ENCODE assay signal across 23 cellular contexts in the genomic region with DNA sequence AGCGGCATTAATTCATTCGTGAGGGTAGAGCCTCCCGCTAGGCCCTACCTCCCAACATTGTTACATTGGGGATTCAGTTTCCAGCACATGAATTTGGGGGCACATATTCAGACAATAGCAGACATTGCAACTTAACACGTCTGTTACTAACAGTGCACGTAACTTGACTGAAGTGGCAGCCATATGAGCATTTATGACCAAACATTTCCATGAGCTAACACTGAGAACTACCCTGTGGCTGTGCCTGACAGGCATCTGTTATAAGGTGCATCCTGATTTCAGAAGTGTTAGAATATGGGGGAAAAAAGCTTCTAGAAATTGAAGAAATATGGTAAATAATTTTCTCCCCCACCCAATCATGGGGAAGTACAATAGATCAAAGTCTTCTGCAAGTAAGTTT. TPM values are rescaled to one million over a fixed set of nuclear protein-coding genes. Genes with fewer than 3 reads are reported as not detected.
A peak's percentile ranks its signal among the peaks of the same experiment; 100 is the strongest.
DNase-seq lines count a peak whose midpoint lies in the region; ATAC-seq lines count a peak whose summit lies in the region.
"Had no signal": no experiment of that assay in that cellular context is flagged by ENCODE, and none has a peak within 500 bp of the region (broad histone marks: within the 10 kb centered on the region; RNA-seq: fewer than 3 reads in every experiment).

No MANE protein-coding gene starts in this region.

- CTCF ChIA-PET in activated CD4-positive, alpha-beta T cell treated with anti-CD3 and anti-CD28 coated beads for 36 hours (lab: Charles Lee), result interaction anchor here (0.8 to 1.1 kb wide), 3 partner anchors 8 to 68 kb away, joined by 3 to 5 read pairs (median 4); no protein-coding TSS in a partner anchor

- H3K27me3 Mint-ChIP-seq in activated CD4-positive, alpha-beta T cell treated with anti-CD3 and anti-CD28 coated beads for 36 hours, result no peaks in the 10 kb centered on the region
- no peaks in the 10 kb centered on the region for H3K27me3 Mint-ChIP-seq in stimulated activated naive CD8-positive, alpha-beta T cell treated with anti-CD3 and anti-CD28 coated beads, Interleukin-15, amount 100 ng/mL, for 72 hours

- peak; percentile 78 for ATAC-seq in activated CD4-positive, alpha-beta T cell treated with anti-CD3 and anti-CD28 coated beads for 36 hours
- ATAC-seq in activated naive CD4-positive, alpha-beta T cell treated with anti-CD3 and anti-CD28 coated beads, Interleukin-2, amount 50 U/mL, for 72 hours, result peak; percentile 78 to 83
- peak; percentile 92 for ATAC-seq in stimulated activated naive CD8-positive, alpha-beta T cell treated with anti-CD3 and anti-CD28 coated beads, Interleukin-15, amount 100 ng/mL, for 72 hours
- ATAC-seq in HG03565 (IDR thresholded peaks at IDR 0.05; ENCODE audit: unreplicated experiment), result no peak
- ATAC-seq: upper lobe of right lung had no signal

- intact Hi-C loops in activated CD4-positive, alpha-beta T cell treated with anti-CD3 and anti-CD28 coated beads for 36 hours (cut with DNase I, micrococcal nuclease), result loop anchor here in 1 of 2 experiments (1.0 to 10.0 kb wide), 3 partner anchors 154 to 861 kb away; no protein-coding TSS in a partner anchor

- DNase-seq in activated CD4-positive, alpha-beta T cell treated with anti-CD3 and anti-CD28 coated beads for 36 hours, result peak; percentile 45
- DNase-seq in activated CD4-positive, alpha-beta T cell treated with anti-CD3 and anti-CD28 coated beads, Interleukin-2, amount 50 U/mL, for 4 hours, result no peak
- DNase-seq in stimulated activated CD4-positive, alpha-beta T cell treated with anti-CD3 and anti-CD28 coated beads, Interleukin-2, amount 100 ng/mL, for 4 hours (ENCODE audit: low read depth), result peak; percentile 26
- DNase-seq in stimulated activated CD4-positive, alpha-beta T cell treated with anti-CD3 and anti-CD28 coated beads, Interleukin-12 subunit alpha, Interleukin-12 subunit beta, amount 100 ng/mL, for 4 hours, result no peak
- DNase-seq in activated naive CD4-positive, alpha-beta T cell treated with anti-CD3 and anti-CD28 coated beads, Interleukin-2, amount 50 U/mL, for 72 hours (ENCODE audit: low spot score in 2 of 2), result no peak
- DNase-seq in stimulated activated naive CD8-positive, alpha-beta T cell treated with anti-CD3 and anti-CD28 coated beads, Interleukin-15, amount 100 ng/mL, for 72 hours, result peak; percentile 33 to 58
- DNase-seq in amygdala (lab: John Stamatoyannopoulos, UW), result no peak
- DNase-seq: 8988T, activated gamma-delta T cell treated with Interleukin-2 at 50 U/mL for 16 hours, cerebellar nuclear complex, DMS53, dorsolateral prefrontal cortex, GDM1, GOT3, left ventricle myocardium inferior, NCI-H1105, NCI-H2029, NCI-H345, NCI-H748 treated with DMSO at 0.1 percent for 48 hours, RPMI8226, upper lobe of right lung had no signal

- H3K4me3 Mint-ChIP-seq in activated CD4-positive, alpha-beta T cell treated with anti-CD3 and anti-CD28 coated beads for 36 hours, result peak overlapping the region; percentile 4
- peak overlapping the region; percentile 73 for H3K4me3 Mint-ChIP-seq in stimulated activated naive CD8-positive, alpha-beta T cell treated with anti-CD3 and anti-CD28 coated beads, Interleukin-15, amount 100 ng/mL, for 72 hours
- H3K4me3 Mint-ChIP-seq: nephron had no signal

- peaks cover 49% of the 10 kb centered on the region for H3K4me1 Mint-ChIP-seq in activated CD4-positive, alpha-beta T cell treated with anti-CD3 and anti-CD28 coated beads for 36 hours
- peaks cover 54% of the 10 kb centered on the region for H3K4me1 Mint-ChIP-seq in stimulated activated naive CD8-positive, alpha-beta T cell treated with anti-CD3 and anti-CD28 coated beads, Interleukin-15, amount 100 ng/mL, for 72 hours

- H3K36me3 Mint-ChIP-seq in activated CD4-positive, alpha-beta T cell treated with anti-CD3 and anti-CD28 coated beads for 36 hours (ENCODE audit: low read depth), result peaks cover 43% of the 10 kb centered on the region
- peaks cover 18 to 30% of the 10 kb centered on the region in 2 donors for H3K36me3 Mint-ChIP-seq in activated naive CD4-positive, alpha-beta T cell treated with anti-CD3 and anti-CD28 coated beads, Interleukin-2, amount 50 U/mL, for 72 hours

- peak overlapping the region; percentile 79 for H3K27ac Mint-ChIP-seq in activated CD4-positive, alpha-beta T cell treated with anti-CD3 and anti-CD28 coated beads for 36 hours
- H3K27ac Mint-ChIP-seq in activated naive CD4-positive, alpha-beta T cell treated with anti-CD3 and anti-CD28 coated beads, Interleukin-2, amount 50 U/mL, for 72 hours, result peak overlapping the region; percentile 49 to 69
- H3K27ac Mint-ChIP-seq in stimulated activated naive CD8-positive, alpha-beta T cell treated with anti-CD3 and anti-CD28 coated beads, Interleukin-15, amount 100 ng/mL, for 72 hours, result peak overlapping the region; percentile 74 to 94

- H3K9me3 Mint-ChIP-seq in activated CD4-positive, alpha-beta T cell treated with anti-CD3 and anti-CD28 coated beads for 36 hours (ENCODE audit: low read depth), result no peaks in the 10 kb centered on the region
- peaks cover 0 to 7% of the 10 kb centered on the region in 2 donors for H3K9me3 Mint-ChIP-seq in activated naive CD4-positive, alpha-beta T cell treated with anti-CD3 and anti-CD28 coated beads, Interleukin-2, amount 50 U/mL, for 72 hours
- peaks cover 0 to 7% of the 10 kb centered on the region in 2 donors for H3K9me3 Mint-ChIP-seq in stimulated activated naive CD8-positive, alpha-beta T cell treated with anti-CD3 and anti-CD28 coated beads, Interleukin-15, amount 100 ng/mL, for 72 hours
- H3K9me3 Mint-ChIP-seq: nephron had no signal

- POLR2A ChIA-PET in activated CD4-positive, alpha-beta T cell treated with anti-CD3 and anti-CD28 coated beads for 36 hours (lab: Charles Lee), result no interaction called here

RNA-seq across cellular contexts. Expression of gene MALT1, which starts 24.5 kb away (rescaled TPM):
- total RNA-seq in activated CD4-positive, alpha-beta T cell treated with anti-CD3 and anti-CD28 coated beads for 36 hours, result 10 to 100 TPM; 39.3 to 40.5 TPM
- 10 to 100 TPM; 34.0 to 70.8 TPM for total RNA-seq in activated naive CD4-positive, alpha-beta T cell treated with anti-CD3 and anti-CD28 coated beads, Interleukin-2, amount 50 U/mL, for 72 hours

Comparison
In these comparisons a context has a peak if more than half of its experiments do, and no peak if none do; other contexts are left out.
1. DNase-seq: peak in activated CD4-positive, alpha-beta T cell treated with anti-CD3 and anti-CD28 coated beads for 36 hours (single experiment), stimulated activated CD4-positive, alpha-beta T cell treated with anti-CD3 and anti-CD28 coated beads, Interleukin-2, amount 100 ng/mL, for 4 hours (single experiment) and stimulated activated naive CD8-positive, alpha-beta T cell treated with anti-CD3 and anti-CD28 coated beads, Interleukin-15, amount 100 ng/mL, for 72 hours (2 of 2); none in activated CD4-positive, alpha-beta T cell treated with anti-CD3 and anti-CD28 coated beads, Interleukin-2, amount 50 U/mL, for 4 hours (0 of 2), stimulated activated CD4-positive, alpha-beta T cell treated with anti-CD3 and anti-CD28 coated beads, Interleukin-12 subunit alpha, Interleukin-12 subunit beta, amount 100 ng/mL, for 4 hours (single experiment), activated naive CD4-positive, alpha-beta T cell treated with anti-CD3 and anti-CD28 coated beads, Interleukin-2, amount 50 U/mL, for 72 hours (0 of 2) and amygdala (0 of 56).
2. Peak in every context shown above with its lines, with median percentiles within 50 percentile points of each other: H3K27ac Mint-ChIP-seq.